Comparison of ENCODE assay signal across 9 cellular contexts in genomic region chrX:49230500-49231232, GRCh38. TPM values are rescaled to one million over a fixed set of nuclear protein-coding genes. Genes with fewer than 3 reads are reported as not detected.
DNase-seq lines count a peak whose midpoint lies in the region; ATAC-seq, FAIRE-seq and TF ChIP-seq lines count a peak whose summit lies in the region.
"Had no signal": no experiment of that assay in that cellular context is flagged by ENCODE, and none has a peak within 500 bp of the region (broad histone marks: within the 10 kb centered on the region; RNA-seq: fewer than 3 reads in every experiment).

No MANE protein-coding gene starts in this region.

- H3K36me3 Mint-ChIP-seq in T-cell = no peaks in the 10 kb centered on the region

- no peaks in the 10 kb centered on the region for H3K9me3 Mint-ChIP-seq in T-cell

- intact Hi-C loops in ascending aorta (cut with DNase I) = no loop called here

- H3K9ac ChIP-seq in keratinocyte (ENCODE audit: control insufficient read depth, extremely low read depth, insufficient read depth, low read length) = peak overlapping the region; percentile 37

- dilution Hi-C loops in keratinocyte (cut with MboI; ENCODE audit: extremely low pct_ligation_motif_present, low sequenced_read_pairs) = no loop called here

- CTCF ChIA-PET in T-cell (lab: Charles Lee) = interaction anchor here in 1 of 2 donors (1.4 kb wide), 1 partner anchor 40 kb away, joined by 4 read pairs; no protein-coding TSS in a partner anchor

- H3K4me1 ChIP-seq in ascending aorta (no peaks in the 10 kb centered on the region), keratinocyte (ENCODE audit: control insufficient read depth, extremely low read depth, insufficient read depth, low read length) (no peaks in the 10 kb centered on the region)

- no peaks in the 10 kb centered on the region for H3K9me1 ChIP-seq in keratinocyte (ENCODE audit: control insufficient read depth, extremely low read depth, insufficient read depth, low read length)

- ATAC-seq in GM18502 (IDR thresholded peaks at IDR 0.05; ENCODE audit: poor library complexity, unreplicated experiment) (peak; percentile 76), HG03045 (IDR thresholded peaks at IDR 0.05; ENCODE audit: unreplicated experiment) (peak; percentile 71), T-cell (replicated peaks in 1 of 4) (peak; percentile 54 to 72 (median 68)), GM18519 (IDR thresholded peaks at IDR 0.05; ENCODE audit: low FRiP score, unreplicated experiment) (no peak)

- peak overlapping the region; percentile 73 to 79 (median 73) for H3K4me3 Mint-ChIP-seq in T-cell

- H3K27me3 ChIP-seq in ascending aorta = no peaks in the 10 kb centered on the region
- H3K27me3 ChIP-seq in keratinocyte (ENCODE audit: control insufficient read depth, extremely low read depth, insufficient read depth, low read length) = no peaks in the 10 kb centered on the region

- H3K27ac ChIP-seq in ascending aorta (no peak overlapping the region), keratinocyte (ENCODE audit: control insufficient read depth, insufficient read depth, low read length) (no peak overlapping the region)
- H3K27ac ChIP-seq: SK-N-MC had no signal

- DNase-seq in T-cell = peak; percentile 9 to 54 (median 32)
- peak; percentile 21 to 76 for DNase-seq in ascending aorta (ENCODE audit: low spot score in 2 of 2)
- no peak for DNase-seq in keratinocyte (ENCODE audit: low read depth, low spot score)
- DNase-seq in stimulated activated CD4-positive, alpha-beta T cell treated with anti-CD3 and anti-CD28 coated beads, Interleukin-4, amount 100 ng/mL, for 1 hour = peak; percentile 63
- no peak for DNase-seq in SK-N-DZ (ENCODE audit: low spot score)

- peak overlapping the region; percentile 22 to 44 for H3K4me3 ChIP-seq in ascending aorta
- peak overlapping the region in 2 of 3 experiments; percentile 10 to 38 for H3K4me3 ChIP-seq in keratinocyte (ENCODE audit: control insufficient read depth in 2 of 3, extremely low read depth in 1 of 3, insufficient read depth in 2 of 3, low read depth in 1 of 3, low read length in 3 of 3)
- H3K4me3 ChIP-seq: SK-N-MC had no signal

- H3K36me3 ChIP-seq in ascending aorta (no peaks in the 10 kb centered on the region), keratinocyte (ENCODE audit: control insufficient read depth in 2 of 2, extremely low read depth in 1 of 2, insufficient read depth in 2 of 2, low read length in 2 of 2) (no peaks in the 10 kb centered on the region)

- peak overlapping the region; percentile 48 for H3K4me2 ChIP-seq in keratinocyte (ENCODE audit: control insufficient read depth, extremely low read depth, insufficient read depth, low read depth, low read length)

- H2AFZ ChIP-seq in keratinocyte (ENCODE audit: control insufficient read depth, low read length) = peak overlapping the region; percentile 56

- H3K9me3 ChIP-seq in ascending aorta = no peaks in the 10 kb centered on the region
- H3K9me3 ChIP-seq in keratinocyte (ENCODE audit: control insufficient read depth, low read depth, low read length) = no peaks in the 10 kb centered on the region

- H3K79me2 ChIP-seq in keratinocyte (ENCODE audit: control insufficient read depth, insufficient read depth, low read length) = no peaks in the 10 kb centered on the region

- no peaks in the 10 kb centered on the region for H4K20me1 ChIP-seq in keratinocyte (ENCODE audit: control insufficient read depth, extremely low read depth, insufficient read depth, low read length)

- H3K27me3 Mint-ChIP-seq in T-cell = peaks cover 0 to 8% of the 10 kb centered on the region in 2 donors

- no peak for FAIRE-seq in keratinocyte (lab: Jason Lieb, UNC)

- H3K27ac Mint-ChIP-seq in T-cell = peak overlapping the region; percentile 87 to 89

- peak in 1 of 3 experiments; percentile 24 for TF ChIP-seq CTCF in ascending aorta (IDR thresholded peaks at IDR 0.05)
- TF ChIP-seq CTCF in keratinocyte (optimal IDR thresholded peaks at IDR 0.05 in 1 of 3, IDR thresholded peaks at IDR 0.05 in 1 of 3, conservative IDR thresholded peaks at IDR 0.05 in 1 of 3; ENCODE audit: extremely low read depth in 1 of 3, insufficient read depth in 2 of 3, low read length in 3 of 3) = peak in 2 of 3 experiments; percentile 8 to 12

- POLR2A ChIA-PET in T-cell (lab: Charles Lee) = no interaction called here

- peaks cover 11 to 22% (median 14%) of the 10 kb centered on the region in 3 donors for H3K4me1 Mint-ChIP-seq in T-cell

RNA-seq across cellular contexts. Expression of gene CACNA1F, which starts 2.5 kb away (rescaled TPM):
- total RNA-seq in T-cell (1 to 10 TPM; 1.4 to 1.9 (median 1.6) TPM), ascending aorta (not detected)
- polyA plus RNA-seq in keratinocyte = 0.03 TPM in 1 of 3 replicates, not detected in the others
- polyA plus RNA-seq in keratinocyte (2011; ENCODE audit: low read depth) = not detected
- polyA plus RNA-seq in keratinocyte (2011; cell fraction: cytosol; rRNA removed) = not detected in 2 replicates
- 0.01 TPM in 1 of 2 replicates, not detected in the other for polyA plus RNA-seq in keratinocyte (2011; cell fraction: nucleus; rRNA removed)
- polyA plus RNA-seq in keratinocyte (2012; ENCODE audit: low replicate concordance) = not detected in 2 replicates
- polyA minus RNA-seq in keratinocyte = not detected in 3 replicates
- not detected for polyA minus RNA-seq in keratinocyte (2011; cell fraction: cytosol; rRNA and poly(A)+ RNA removed)
- polyA minus RNA-seq in keratinocyte (2011; cell fraction: nucleus; rRNA and poly(A)+ RNA removed) = not detected in 2 replicates
- polyA plus RNA-seq in SK-N-DZ (2014; cell fraction: cytosol; rRNA removed) = 0.06 and 0.61 TPM in 2 replicates
- polyA plus RNA-seq in SK-N-DZ (2014; cell fraction: nucleus; rRNA removed) = 0.43 and 2.0 TPM in 2 replicates

RNA-seq across cellular contexts. Expression of gene CCDC22, which starts 4.6 kb away (rescaled TPM):
- total RNA-seq in T-cell = 10 to 100 TPM; 21.0 to 34.9 (median 33.1) TPM
- total RNA-seq in ascending aorta = 22.6 TPM
- 8.2 to 13.5 TPM (median 8.5 TPM) in 3 replicates for polyA plus RNA-seq in keratinocyte
- 7.2 TPM for polyA plus RNA-seq in keratinocyte (2011; ENCODE audit: low read depth)
- polyA plus RNA-seq in keratinocyte (2011; cell fraction: cytosol; rRNA removed) = 7.2 and 12.3 TPM in 2 replicates
- polyA plus RNA-seq in keratinocyte (2011; cell fraction: nucleus; rRNA removed) = 13.9 and 15.8 TPM in 2 replicates
- polyA plus RNA-seq in keratinocyte (2012; ENCODE audit: low replicate concordance) = 9.7 and 12.1 TPM in 2 replicates
- polyA minus RNA-seq in keratinocyte = 13.6 to 35.7 TPM (median 19.0 TPM) in 3 replicates
- 27.8 TPM for polyA minus RNA-seq in keratinocyte (2011; cell fraction: cytosol; rRNA and poly(A)+ RNA removed)
- polyA minus RNA-seq in keratinocyte (2011; cell fraction: nucleus; rRNA and poly(A)+ RNA removed) = 7.6 and 7.9 TPM in 2 replicates
- polyA plus RNA-seq in SK-N-DZ (2014; cell fraction: cytosol; rRNA removed) = 20.1 TPM in 2 replicates
- polyA plus RNA-seq in SK-N-DZ (2014; cell fraction: nucleus; rRNA removed) = 28.2 and 31.1 TPM in 2 replicates

RNA-seq across cellular contexts. Expression of gene SYP, which starts 30.7 kb away (rescaled TPM):
- total RNA-seq in T-cell = under 1 TPM; 0.53 to 0.89 (median 0.70) TPM
- 0.53 TPM for total RNA-seq in ascending aorta
- polyA plus RNA-seq in keratinocyte = 0.07 to 0.23 TPM (median 0.13 TPM) in 3 replicates
- polyA plus RNA-seq in keratinocyte (2011; ENCODE audit: low read depth) = not detected
- polyA plus RNA-seq in keratinocyte (2011; cell fraction: cytosol; rRNA removed) = 0.03 TPM in 1 of 2 replicates, not detected in the other
- 0.09 and 0.19 TPM in 2 replicates for polyA plus RNA-seq in keratinocyte (2011; cell fraction: nucleus; rRNA removed)
- polyA plus RNA-seq in keratinocyte (2012; ENCODE audit: low replicate concordance) = 0.21 and 0.22 TPM in 2 replicates
- polyA minus RNA-seq in keratinocyte = 0.10 TPM in 2 of 3 replicates, not detected in the other
- not detected for polyA minus RNA-seq in keratinocyte (2011; cell fraction: cytosol; rRNA and poly(A)+ RNA removed)
- polyA minus RNA-seq in keratinocyte (2011; cell fraction: nucleus; rRNA and poly(A)+ RNA removed) = not detected in 2 replicates
- polyA plus RNA-seq in SK-N-DZ (2014; cell fraction: cytosol; rRNA removed) = 85.8 and 95.0 TPM in 2 replicates
- 34.6 and 45.1 TPM in 2 replicates for polyA plus RNA-seq in SK-N-DZ (2014; cell fraction: nucleus; rRNA removed)

RNA-seq across cellular contexts. Expression of gene FOXP3, which starts 33.8 kb away (rescaled TPM):
- total RNA-seq in T-cell (10 to 100 TPM in 4 of 5 donors, 1 to 10 TPM in 1; 9.0 to 30.1 (median 21.7) TPM), ascending aorta (not detected)
- 0.05 to 0.12 TPM (median 0.06 TPM) in 3 replicates for polyA plus RNA-seq in keratinocyte
- not detected for polyA plus RNA-seq in keratinocyte (2011; ENCODE audit: low read depth)
- polyA plus RNA-seq in keratinocyte (2011; cell fraction: cytosol; rRNA removed) = 0.02 and 0.09 TPM in 2 replicates
- 0.15 and 0.31 TPM in 2 replicates for polyA plus RNA-seq in keratinocyte (2011; cell fraction: nucleus; rRNA removed)
- polyA plus RNA-seq in keratinocyte (2012; ENCODE audit: low replicate concordance) = 0.18 and 0.31 TPM in 2 replicates
- polyA minus RNA-seq in keratinocyte = 0.10 to 0.46 TPM in 2 of 3 replicates, not detected in the other
- not detected for polyA minus RNA-seq in keratinocyte (2011; cell fraction: cytosol; rRNA and poly(A)+ RNA removed)
- 0.21 TPM in 1 of 2 replicates, not detected in the other for polyA minus RNA-seq in keratinocyte (2011; cell fraction: nucleus; rRNA and poly(A)+ RNA removed)
- 0.24 TPM in 1 of 2 replicates, not detected in the other for polyA plus RNA-seq in SK-N-DZ (2014; cell fraction: cytosol; rRNA removed)
- polyA plus RNA-seq in SK-N-DZ (2014; cell fraction: nucleus; rRNA removed) = not detected in 2 replicates

RNA-seq across cellular contexts. Expression of gene PPP1R3F, which starts 38.9 kb away (rescaled TPM):
- total RNA-seq in T-cell (10 to 100 TPM; 11.7 to 20.8 (median 17.5) TPM), ascending aorta (14.8 TPM)
- polyA plus RNA-seq in keratinocyte = 0.29 to 1.4 TPM (median 0.62 TPM) in 3 replicates
- 3.7 TPM for polyA plus RNA-seq in keratinocyte (2011; ENCODE audit: low read depth)
- polyA plus RNA-seq in keratinocyte (2011; cell fraction: cytosol; rRNA removed) = 0.55 and 0.64 TPM in 2 replicates
- polyA plus RNA-seq in keratinocyte (2011; cell fraction: nucleus; rRNA removed) = 0.47 and 1.1 TPM in 2 replicates
- 0.49 and 1.4 TPM in 2 replicates for polyA plus RNA-seq in keratinocyte (2012; ENCODE audit: low replicate concordance)
- 0.10 to 1.1 TPM (median 0.26 TPM) in 3 replicates for polyA minus RNA-seq in keratinocyte
- polyA minus RNA-seq in keratinocyte (2011; cell fraction: cytosol; rRNA and poly(A)+ RNA removed) = not detected
- 0.47 and 1.3 TPM in 2 replicates for polyA minus RNA-seq in keratinocyte (2011; cell fraction: nucleus; rRNA and poly(A)+ RNA removed)
- 6.5 and 11.1 TPM in 2 replicates for polyA plus RNA-seq in SK-N-DZ (2014; cell fraction: cytosol; rRNA removed)
- polyA plus RNA-seq in SK-N-DZ (2014; cell fraction: nucleus; rRNA removed) = 9.9 and 12.9 TPM in 2 replicates

Comparison
In these comparisons a context has a peak if more than half of its experiments do, and no peak if none do; other contexts are left out.
1. DNase-seq: peak in T-cell (34 of 34), ascending aorta (2 of 2) and stimulated activated CD4-positive, alpha-beta T cell treated with anti-CD3 and anti-CD28 coated beads, Interleukin-4, amount 100 ng/mL, for 1 hour (single experiment); none in keratinocyte (single experiment) and SK-N-DZ (single experiment).